In genomic region chr1:12244078-12244477, GRCh38 we compare ENCODE assay signal across 9 cellular contexts. TPM values are rescaled to one million over a fixed set of nuclear protein-coding genes. Genes with fewer than 3 reads are reported as not detected.
DNase-seq lines count a peak whose midpoint lies in the region; ATAC-seq and TF ChIP-seq lines count a peak whose summit lies in the region.
"Had no signal": no experiment of that assay in that cellular context is flagged by ENCODE, and none has a peak within 500 bp of the region (broad histone marks: within the 10 kb centered on the region; RNA-seq: fewer than 3 reads in every experiment).

No MANE protein-coding gene starts in this region.

- no peaks in the 10 kb centered on the region for H3K27me3 Mint-ChIP-seq in T-helper 17 cell

- peaks cover 8% of the 10 kb centered on the region for H3K36me3 Mint-ChIP-seq in T-helper 17 cell (ENCODE audit: low read depth)

- H3K4me3 ChIP-seq in AG10803 (ENCODE audit: low read length) (no peak overlapping the region), right atrium auricular region (no peak overlapping the region)
- no peak overlapping the region for H3K4me3 ChIP-seq in effector memory CD4-positive, alpha-beta T cell (ENCODE audit: insufficient read depth, low read depth, low read length, poor library complexity, severe bottlenecking)

- no peak overlapping the region for H3K4me3 Mint-ChIP-seq in T-helper 17 cell
- H3K4me3 Mint-ChIP-seq: T-helper 1 cell treated with Interleukin-12 subunit alpha and Interleukin-12 subunit beta and Interleukin-4 antibody, amounts not matched to agents 30 μg/mL and 1 μg/mL, for 36 hours had no signal

- DNase-seq in AG10803 (ENCODE audit: low read depth) (no peak), T-helper 17 cell (no peak), germinal center (ENCODE audit: low spot score) (peak; percentile 25), nucleus accumbens (lab: John Stamatoyannopoulos, UW) (no peak), right atrium auricular region (ENCODE audit: low spot score) (no peak)
- DNase-seq in effector memory CD4-positive, alpha-beta T cell, result no peak

- no peaks in the 10 kb centered on the region for H3K4me1 ChIP-seq in effector memory CD4-positive, alpha-beta T cell (ENCODE audit: control insufficient read depth, insufficient read depth, low read length, poor library complexity, severe bottlenecking)
- no peaks in the 10 kb centered on the region for H3K4me1 ChIP-seq in right atrium auricular region

- H3K27me3 ChIP-seq in effector memory CD4-positive, alpha-beta T cell (replicated peaks; ENCODE audit: control insufficient read depth, insufficient read depth, low read length, poor library complexity, severe bottlenecking), result no peaks in the 10 kb centered on the region
- H3K27me3 ChIP-seq in right atrium auricular region, result no peaks in the 10 kb centered on the region

- TF ChIP-seq CTCF in AG10803 (conservative IDR thresholded peaks at IDR 0.05; ENCODE audit: low read length) (peak; percentile 32), GM12872 (IDR thresholded peaks at IDR 0.05; ENCODE audit: insufficient read depth, low read depth, low read length) (peak; percentile 52; the same call in 2 of the 3 replicates), right atrium auricular region (IDR thresholded peaks at IDR 0.05) (peak in 1 of 2 donors; percentile 34)

- no peak for ATAC-seq in T-helper 17 cell
- ATAC-seq in HG02970 (IDR thresholded peaks at IDR 0.05; ENCODE audit: low FRiP score, unreplicated experiment), result no peak

- peak overlapping the region; percentile 76 for H3K27ac Mint-ChIP-seq in T-helper 17 cell
- H3K27ac Mint-ChIP-seq: T-helper 1 cell treated with Interleukin-12 subunit alpha and Interleukin-12 subunit beta and Interleukin-4 antibody, amounts not matched to agents 30 μg/mL and 1 μg/mL, for 36 hours had no signal

- no peak overlapping the region for H3K27ac ChIP-seq in effector memory CD4-positive, alpha-beta T cell (ENCODE audit: insufficient read depth, low read length, poor library complexity, severe bottlenecking)
- H3K27ac ChIP-seq in right atrium auricular region, result no peak overlapping the region

- peaks cover 44% of the 10 kb centered on the region for H3K36me3 ChIP-seq in effector memory CD4-positive, alpha-beta T cell (ENCODE audit: control insufficient read depth, insufficient read depth, low read length)
- peaks cover 65% of the 10 kb centered on the region for H3K36me3 ChIP-seq in right atrium auricular region

- H3K4me1 Mint-ChIP-seq in T-helper 17 cell, result peaks cover 5% of the 10 kb centered on the region

- H3K9me3 ChIP-seq in T-helper 17 cell (ENCODE audit: control insufficient read depth, low read length, poor library complexity, severe bottlenecking) (no peaks in the 10 kb centered on the region), right atrium auricular region (no peaks in the 10 kb centered on the region)
- no peaks in the 10 kb centered on the region for H3K9me3 ChIP-seq in effector memory CD4-positive, alpha-beta T cell (ENCODE audit: control insufficient read depth, low read length)

RNA-seq across cellular contexts. Expression of gene VPS13D, which starts 14.2 kb away (rescaled TPM):
- total RNA-seq in T-helper 17 cell (10 to 100 TPM; 63.5 to 67.6 TPM), right atrium auricular region (10 to 100 TPM; 48.1 to 65.2 TPM)
